Comparison of ENCODE assay signal across 8 cellular contexts in the genomic region with DNA sequence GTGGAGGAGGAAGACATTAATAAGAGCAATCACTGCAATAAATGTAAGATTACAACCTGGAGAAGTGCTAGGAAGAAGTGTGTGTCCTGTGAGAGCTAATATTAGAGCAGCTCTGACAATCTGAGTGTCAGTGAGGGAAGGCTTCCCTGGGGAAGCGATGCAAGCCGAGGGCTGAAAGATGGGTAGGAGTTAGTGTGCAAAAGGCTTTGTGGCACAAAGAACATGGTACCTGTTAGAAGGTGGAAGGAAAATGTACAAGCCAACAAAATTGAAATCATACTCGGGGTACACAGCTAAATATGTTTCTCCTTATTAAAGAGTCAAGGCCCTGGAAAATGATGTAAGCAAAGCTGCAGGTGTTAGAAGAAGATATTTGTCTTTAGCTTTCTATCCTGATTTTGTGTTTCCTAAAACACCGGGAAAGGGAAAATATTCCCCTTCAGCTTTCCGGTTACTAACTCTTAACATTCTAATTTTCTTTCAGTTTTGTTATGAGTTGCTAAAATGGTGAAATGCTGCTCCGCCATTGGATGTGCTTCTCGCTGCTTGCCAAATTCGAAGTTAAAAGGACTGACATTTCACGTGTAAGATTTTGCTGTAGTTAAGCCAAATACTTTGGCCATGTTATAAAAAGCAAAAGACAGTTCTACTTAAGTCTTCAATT. TPM values are rescaled to one million over a fixed set of nuclear protein-coding genes. Genes with fewer than 3 reads are reported as not detected.
DNase-seq lines count a peak whose midpoint lies in the region; ATAC-seq and TF ChIP-seq lines count a peak whose summit lies in the region.

No MANE protein-coding gene starts in this region.

- H3K79me2 ChIP-seq in PC-9 (ENCODE audit: low read depth) = peaks cover 54% of the 10 kb centered on the region

- ATAC-seq in GM21723 (IDR thresholded peaks at IDR 0.05; ENCODE audit: unreplicated experiment) (peak; percentile 2), sciatic nerve (no peak), GM21737 (IDR thresholded peaks at IDR 0.05; ENCODE audit: unreplicated experiment) (no peak)
- no peak for ATAC-seq in naive thymus-derived CD8-positive, alpha-beta T cell

- peaks cover 0 to 1% (median 0%) of the 10 kb centered on the region in 9 donors for H3K9me3 Mint-ChIP-seq in naive thymus-derived CD8-positive, alpha-beta T cell

- CTCF ChIA-PET in PC-9 (lab: Charles Lee) = interaction anchor here (0.6 kb wide), 1 partner anchor 28 kb away, joined by 3 read pairs; no protein-coding TSS in a partner anchor

- POLR2A ChIA-PET in PC-9 (lab: Charles Lee; ENCODE audit: unreplicated experiment) = interaction anchor here (0.5 to 0.7 kb wide), 3 partner anchors 161 to 1927 kb away, joined by 3 to 4 read pairs (median 3); no protein-coding TSS in a partner anchor
- POLR2A ChIA-PET in naive thymus-derived CD8-positive, alpha-beta T cell (lab: Charles Lee) = interaction anchor here (0.6 to 2.1 kb wide), 9 partner anchors 10 to 1560 kb away, joined by 3 to 13 read pairs (median 4); a partner anchor contains a TSS

- peaks cover 10% of the 10 kb centered on the region; the same call in 1 of the 2 replicates for H3K36me3 ChIP-seq in PC-9 (ENCODE audit: low read depth)

- no peaks in the 10 kb centered on the region for H3K9me3 ChIP-seq in PC-9 (ENCODE audit: insufficient read depth, low read depth)

- peaks cover 8% of the 10 kb centered on the region; the same call in 1 of the 2 replicates for H3F3A ChIP-seq in PC-9 (ENCODE audit: insufficient read depth, low read depth)

- DNase-seq in GM03348 (ENCODE audit: low spot score) (peak; percentile 3), PC-9 (no peak), sciatic nerve (ENCODE audit: low spot score) (no peak), epidermal melanocyte (ENCODE audit: insufficient read length, low spot score) (no peak)
- DNase-seq in effector CD4-positive, alpha-beta T cell = peak; percentile 11
- DNase-seq in naive thymus-derived CD8-positive, alpha-beta T cell = peak in 3 of 10 donors; percentile 5 to 17 (median 8)

- H3K4me3 Mint-ChIP-seq in naive thymus-derived CD8-positive, alpha-beta T cell = peak overlapping the region in 1 of 10 donors; percentile 100

- peak overlapping the region; percentile 81 for H3K27ac ChIP-seq in PC-9

- TF ChIP-seq CTCF in PC-9 (conservative IDR thresholded peaks at IDR 0.05) = no peak

- BruUV-seq in PC-9 (replicated peaks; lab: Mats Ljungman, UMichigan) = no TSS peak

- H3K9me2 ChIP-seq in PC-9 (ENCODE audit: insufficient read depth) = no peaks in the 10 kb centered on the region

- H3K4me1 ChIP-seq in PC-9 (replicated peaks; ENCODE audit: insufficient read depth) = peaks cover 29% of the 10 kb centered on the region

- peaks cover 17 to 52% (median 39%) of the 10 kb centered on the region in 4 donors for H3K4me1 Mint-ChIP-seq in naive thymus-derived CD8-positive, alpha-beta T cell

- H3K27ac Mint-ChIP-seq in naive thymus-derived CD8-positive, alpha-beta T cell = peak overlapping the region in 6 of 10 donors; percentile 98 to 100 (median 100)

- H3K4me2 ChIP-seq in PC-9 = peak overlapping the region; percentile 96

- H3K36me3 Mint-ChIP-seq in naive thymus-derived CD8-positive, alpha-beta T cell = peaks cover 7 to 33% (median 24%) of the 10 kb centered on the region in 3 donors

- intact Hi-C loops in PC-9 (cut with micrococcal nuclease; ENCODE audit: unreplicated experiment) (loop anchor here (5.0 kb wide), 1 partner anchor 42 kb away; a partner anchor contains a TSS), sciatic nerve (cut with DNase I) (no loop called here)

- peak overlapping the region; percentile 95 for H3K4me3 ChIP-seq in PC-9

- peak overlapping the region; percentile 100 for H2AFZ ChIP-seq in PC-9

- no peaks in the 10 kb centered on the region for H3K27me3 ChIP-seq in PC-9 (ENCODE audit: insufficient read depth, low read depth)

- H3K27me3 Mint-ChIP-seq in naive thymus-derived CD8-positive, alpha-beta T cell = no peaks in the 10 kb centered on the region

- H4K20me1 ChIP-seq in PC-9 (ENCODE audit: insufficient read depth) = no peaks in the 10 kb centered on the region

RNA-seq across cellular contexts. Expression of a gene that starts 0.8 kb away (rescaled TPM):
- 11.9 and 16.7 TPM in 2 replicates for total RNA-seq in PC-9 (2021)
- total RNA-seq in naive thymus-derived CD8-positive, alpha-beta T cell = 10 to 100 TPM; 34.0 to 36.4 TPM
- 10 to 100 TPM in 2 of 3 donors, 1 to 10 TPM in 1; 8.2 to 12.4 (median 11.9) TPM for polyA plus RNA-seq in naive thymus-derived CD8-positive, alpha-beta T cell
- 25.0 TPM for total RNA-seq in sciatic nerve

RNA-seq across cellular contexts. Expression of a gene that starts 0.9 kb away (rescaled TPM):
- 7.1 and 7.3 TPM in 2 replicates for total RNA-seq in PC-9 (2021)
- 10 to 100 TPM; 32.0 to 41.8 TPM for total RNA-seq in naive thymus-derived CD8-positive, alpha-beta T cell
- polyA plus RNA-seq in naive thymus-derived CD8-positive, alpha-beta T cell = 10 to 100 TPM; 13.3 to 27.3 (median 25.3) TPM
- 38.3 TPM for total RNA-seq in sciatic nerve

RNA-seq across cellular contexts. Expression of a gene that starts 40.8 kb away (rescaled TPM):
- total RNA-seq in PC-9 (2021) (0.24 TPM in 1 of 2 replicates, not detected in the other), sciatic nerve (not detected)
- not detected for total RNA-seq in naive thymus-derived CD8-positive, alpha-beta T cell
- polyA plus RNA-seq in naive thymus-derived CD8-positive, alpha-beta T cell = not detected

Comparison
In these comparisons a context has a peak if more than half of its experiments do, and no peak if none do; other contexts are left out.
1. DNase-seq: peak in GM03348 (single experiment) and effector CD4-positive, alpha-beta T cell (single experiment); none in PC-9 (0 of 2), sciatic nerve (single experiment) and epidermal melanocyte (single experiment).